9 cellular contexts compared by ENCODE assay signal in genomic region chr10:110410329-110411046, GRCh38.
DNase-seq lines count a peak whose midpoint lies in the region; ATAC-seq, FAIRE-seq and TF ChIP-seq lines count a peak whose summit lies in the region.
"Had no signal": no experiment of that assay in that cellular context is flagged by ENCODE, and none has a peak within 500 bp of the region (broad histone marks: within the 10 kb centered on the region; RNA-seq: fewer than 3 reads in every experiment).

No MANE protein-coding gene starts in this region.

- no peaks in the 10 kb centered on the region for H3K9me2 ChIP-seq in PC-3 (replicated peaks; ENCODE audit: low read length)

- POLR2A ChIA-PET in PC-3 (lab: Charles Lee; ENCODE audit: unreplicated experiment) = interaction anchor here (0.6 to 1.7 kb wide), 3 partner anchors 11 to 105 kb away, joined by 3 to 8 read pairs (median 5); partner anchors contain the start of gene SMNDC1

- BruUV-seq in PC-3 (replicated peaks; lab: Mats Ljungman, UMichigan) = no TSS peak

- no peak overlapping the region for H3K27ac Mint-ChIP-seq in stimulated activated naive B cell treated with anti-CD40 and anti-IgM and Interleukin-4, amounts not matched to agents 10 μg/mL and 1 μg/mL and 100 μg/mL, for 72 hours

- no peaks in the 10 kb centered on the region for H3K79me2 ChIP-seq in PC-3 (ENCODE audit: low read length)

- no peaks in the 10 kb centered on the region for H4K20me1 ChIP-seq in PC-3 (ENCODE audit: low read length)

- peaks cover 4% of the 10 kb centered on the region for H3F3A ChIP-seq in PC-3 (ENCODE audit: low read length, unreplicated experiment)

- H2AFZ ChIP-seq in PC-3 (ENCODE audit: low read length) = no peak overlapping the region

- H3K36me3 Mint-ChIP-seq in stimulated activated naive B cell treated with anti-CD40 and anti-IgM and Interleukin-4, amounts not matched to agents 10 μg/mL and 1 μg/mL and 100 μg/mL, for 72 hours = no peaks in the 10 kb centered on the region

- H3K4me1 Mint-ChIP-seq in stimulated activated naive B cell treated with anti-CD40 and anti-IgM and Interleukin-4, amounts not matched to agents 10 μg/mL and 1 μg/mL and 100 μg/mL, for 72 hours = peaks cover 65 to 84% of the 10 kb centered on the region in 2 donors

- peaks cover 66% of the 10 kb centered on the region for H3K4me1 ChIP-seq in PC-3 (ENCODE audit: insufficient read depth, low read length)
- peaks cover 17 to 39% (median 34%) of the 10 kb centered on the region in 4 donors for H3K4me1 ChIP-seq in esophagus muscularis mucosa

- CTCF ChIA-PET in PC-3 (lab: Charles Lee) = no interaction called here

- intact Hi-C loops in PC-3 (cut with micrococcal nuclease) (loop anchor here (2.0 to 5.0 kb wide), 2 partner anchors 86 to 157 kb away; partner anchors contain the start of genes DUSP5 and SMC3), esophagus muscularis mucosa (cut with DNase I) (loop anchor here (5.0 kb wide), 2 partner anchors 53 to 87 kb away; partner anchors contain the start of gene DUSP5), posterior vena cava (cut with DNase I) (loop anchor here in 1 of 2 donors (10.0 kb wide), 1 partner anchor 84 kb away; the partner anchor contains the start of gene DUSP5)

- H3K9ac ChIP-seq in PC-3 (ENCODE audit: low read length) = peak overlapping the region; percentile 90

- H3K9me3 ChIP-seq in PC-3 (ENCODE audit: low read length) (no peaks in the 10 kb centered on the region), esophagus muscularis mucosa (no peaks in the 10 kb centered on the region)

- no peak for TF ChIP-seq EP300 in esophagus muscularis mucosa (IDR thresholded peaks at IDR 0.05)

- DNase-seq in ELR (ENCODE audit: low read depth) = peak; percentile 99
- peak; percentile 95 for DNase-seq in PC-3
- no peak for DNase-seq in esophagus muscularis mucosa (ENCODE audit: extremely low spot score)
- DNase-seq in posterior vena cava (ENCODE audit: low spot score) = peak; percentile 88
- DNase-seq in DMS114 treated with DMSO at 0.1 percent for 48 hours (lab: John Stamatoyannopoulos, UW; ENCODE audit: unreplicated experiment) = no peak
- no peak for DNase-seq in SIG-M5 treated with dmso at 0.1 percent for 504 hours (lab: John Stamatoyannopoulos, UW; ENCODE audit: unreplicated experiment)
- DNase-seq in stimulated activated naive B cell treated with anti-CD40 and anti-IgM and Interleukin-4, amounts not matched to agents 10 μg/mL and 1 μg/mL and 100 μg/mL, for 72 hours = no peak
- DNase-seq in frontal cortex (ENCODE audit: low spot score in 2 of 2) = no peak
- DNase-seq: activated CD8-positive, alpha-beta memory T cell treated with anti-CD3 and anti-CD28 coated beads, Interleukin-2, amount 50 U/mL, for 4 hours had no signal

- no peaks in the 10 kb centered on the region for H3K9me3 Mint-ChIP-seq in stimulated activated naive B cell treated with anti-CD40 and anti-IgM and Interleukin-4, amounts not matched to agents 10 μg/mL and 1 μg/mL and 100 μg/mL, for 72 hours

- H3K36me3 ChIP-seq in PC-3 (ENCODE audit: low read depth, low read length) (no peaks in the 10 kb centered on the region), esophagus muscularis mucosa (no peaks in the 10 kb centered on the region)

- H3K4me3 ChIP-seq in PC-3 (ENCODE audit: low read length) (no peak overlapping the region), esophagus muscularis mucosa (no peak overlapping the region)

- peak; percentile 59 for ATAC-seq in PC-3
- no peak for ATAC-seq in stimulated activated naive B cell treated with anti-CD40 and anti-IgM and Interleukin-4, amounts not matched to agents 10 μg/mL and 1 μg/mL and 100 μg/mL, for 72 hours (replicated peaks)

- no peak for TF ChIP-seq POLR2A in esophagus muscularis mucosa (IDR thresholded peaks at IDR 0.05; ENCODE audit: low read depth)

- peaks cover 11 to 20% of the 10 kb centered on the region in 2 donors for H3K27me3 Mint-ChIP-seq in stimulated activated naive B cell treated with anti-CD40 and anti-IgM and Interleukin-4, amounts not matched to agents 10 μg/mL and 1 μg/mL and 100 μg/mL, for 72 hours

- H3K4me2 ChIP-seq in PC-3 (ENCODE audit: low read length) = peak overlapping the region; percentile 76

- 56% methylated on average over 11 of the region's 11 CpGs for WGBS in esophagus muscularis mucosa

- FAIRE-seq in frontal cortex (lab: Jason Lieb, UNC) = no peak

- TF ChIP-seq CTCF in PC-3 (conservative IDR thresholded peaks at IDR 0.05; ENCODE audit: low read depth, low read length) (no peak), esophagus muscularis mucosa (IDR thresholded peaks at IDR 0.05) (no peak)

- H3K27me3 ChIP-seq in PC-3 (ENCODE audit: low read length) (no peaks in the 10 kb centered on the region), esophagus muscularis mucosa (no peaks in the 10 kb centered on the region)

- H3K27ac ChIP-seq in PC-3 (ENCODE audit: low read length) (peak overlapping the region; percentile 96), esophagus muscularis mucosa (replicated peaks in 1 of 4) (peak overlapping the region in 3 of 4 donors; percentile 49 to 64 (median 56))

- H3K4me3 Mint-ChIP-seq in stimulated activated naive B cell treated with anti-CD40 and anti-IgM and Interleukin-4, amounts not matched to agents 10 μg/mL and 1 μg/mL and 100 μg/mL, for 72 hours = no peak overlapping the region

Comparison
In these comparisons a context has a peak if more than half of its experiments do, and no peak if none do; other contexts are left out.
1. DNase-seq: peak in ELR (single experiment), PC-3 (single experiment) and posterior vena cava (single experiment); none in esophagus muscularis mucosa (single experiment), DMS114 treated with DMSO at 0.1 percent for 48 hours (single experiment), SIG-M5 treated with dmso at 0.1 percent for 504 hours (single experiment), stimulated activated naive B cell treated with anti-CD40 and anti-IgM and Interleukin-4, amounts not matched to agents 10 μg/mL and 1 μg/mL and 100 μg/mL, for 72 hours (single experiment) and frontal cortex (0 of 2).